ENCODE assay signal across 18 cellular contexts in genomic region chr22:43181321-43182076, GRCh38.
"Had no signal": no experiment of that assay in that cellular context is flagged by ENCODE, and none has a peak within 500 bp of the region (broad histone marks: within the 10 kb centered on the region; RNA-seq: fewer than 3 reads in every experiment).

No MANE protein-coding gene starts in this region.

- H3K4me3 Mint-ChIP-seq: activated naive CD4-positive, alpha-beta T cell treated with anti-CD3 and anti-CD28 coated beads, Interleukin-2, amount 50 U/mL, for 24 hours; nephron; stimulated activated naive CD8-positive, alpha-beta T cell treated with anti-CD3 and anti-CD28 coated beads, Interleukin-15, amount 100 ng/mL, for 72 hours had no signal

- H3K27me3 Mint-ChIP-seq: activated naive CD4-positive, alpha-beta T cell treated with anti-CD3 and anti-CD28 coated beads, Interleukin-2, amount 50 U/mL, for 24 hours; stimulated activated naive CD8-positive, alpha-beta T cell treated with anti-CD3 and anti-CD28 coated beads, Interleukin-15, amount 100 ng/mL, for 72 hours had no signal

- H3K27ac Mint-ChIP-seq: activated naive CD4-positive, alpha-beta T cell treated with anti-CD3 and anti-CD28 coated beads, Interleukin-2, amount 50 U/mL, for 24 hours; nephron had no signal

- H3K9me3 Mint-ChIP-seq: activated naive CD4-positive, alpha-beta T cell treated with anti-CD3 and anti-CD28 coated beads, Interleukin-2, amount 50 U/mL, for 24 hours; nephron; stimulated activated naive CD8-positive, alpha-beta T cell treated with anti-CD3 and anti-CD28 coated beads, Interleukin-15, amount 100 ng/mL, for 72 hours had no signal

- ATAC-seq: activated CD4-positive, CD25-positive, alpha-beta regulatory T cell treated with anti-CD3 and anti-CD28 coated beads, Interleukin-2, amount 50 U/mL, for 24 hours; foreskin keratinocyte; stimulated activated naive CD8-positive, alpha-beta T cell treated with anti-CD3 and anti-CD28 coated beads, Interleukin-15, amount 100 ng/mL, for 72 hours; upper lobe of right lung had no signal

- DNase-seq: activated CD8-positive, alpha-beta memory T cell treated with anti-CD3 and anti-CD28 coated beads for 24 hours; activated CD8-positive, alpha-beta memory T cell treated with anti-CD3 and anti-CD28 coated beads, Interleukin-2, amount 50 U/mL, for 48 hours; activated effector memory CD4-positive, alpha-beta T cell treated with anti-CD3 and anti-CD28 coated beads, Interleukin-2, amount 50 U/mL, for 16 hours; activated T-cell treated with anti-CD3 and anti-CD28 coated beads, Interleukin-2, amount 50 U/mL, for 48 hours; amygdala; dorsolateral prefrontal cortex; foreskin keratinocyte; glutamatergic neuron; hippocampal formation; occipital lobe; stimulated activated CD4-positive, alpha-beta T cell treated with anti-CD3 and anti-CD28 coated beads, Interleukin-15, amount 100 ng/mL, for 24 hours; stimulated activated CD4-positive, alpha-beta T cell treated with anti-CD3 and anti-CD28 coated beads, Interleukin-2, amount 100 ng/mL, for 48 hours; stimulated activated naive CD8-positive, alpha-beta T cell treated with anti-CD3 and anti-CD28 coated beads, Interleukin-15, amount 100 ng/mL, for 72 hours; T1000; upper lobe of right lung had no signal
